ENCODE assay signal across 8 cellular contexts in genomic region chr9:85258823-85259370, GRCh38.
DNase-seq lines count a peak whose midpoint lies in the region; ATAC-seq and TF ChIP-seq lines count a peak whose summit lies in the region.

No MANE protein-coding gene starts in this region.

- H3K4me3 Mint-ChIP-seq in nephron progenitor cell: no peak overlapping the region

- DNase-seq in Caki2 (ENCODE audit: low read depth) (peak; percentile 62), HuH-7.5 (ENCODE audit: low spot score) (peak; percentile 16), RPMI7951 (ENCODE audit: low read depth) (peak; percentile 39), fibroblast of gingiva (ENCODE audit: low read depth) (peak; percentile 76), nephron progenitor cell (peak; percentile 69), NCI-H774 (lab: John Stamatoyannopoulos, UW) (no peak), NCI-H524 treated with DMSO at 0.1 percent for 48 hours (lab: John Stamatoyannopoulos, UW) (no peak)

- H3K27me3 Mint-ChIP-seq in nephron progenitor cell (ENCODE audit: low read depth, poor library complexity): peaks cover 6% of the 10 kb centered on the region

- in situ Hi-C loops in Caki2 (cut with HindIII; ENCODE audit: low pct_unique_long_range_greater_than_20kb, low sequenced_read_pairs): no loop called here

- peaks cover 44% of the 10 kb centered on the region for H3K9me3 Mint-ChIP-seq in nephron progenitor cell

- TF ChIP-seq CTCF in nephron progenitor cell (IDR thresholded peaks at IDR 0.05): peak; percentile 74

- peak overlapping the region; percentile 66 for H3K27ac Mint-ChIP-seq in nephron progenitor cell

- H3K36me3 Mint-ChIP-seq in nephron progenitor cell (ENCODE audit: low read depth): peaks cover 28% of the 10 kb centered on the region

- peaks cover 34% of the 10 kb centered on the region for H3K4me1 Mint-ChIP-seq in nephron progenitor cell

- peak; percentile 87 for ATAC-seq in GM18868 (IDR thresholded peaks at IDR 0.05; ENCODE audit: unreplicated experiment)

Comparison
In these comparisons a context has a peak if more than half of its experiments do, and no peak if none do; other contexts are left out.
1. DNase-seq: peak in Caki2 (single experiment), HuH-7.5 (single experiment), RPMI7951 (single experiment), fibroblast of gingiva (single experiment) and nephron progenitor cell (single experiment); none in NCI-H774 (single experiment) and NCI-H524 treated with DMSO at 0.1 percent for 48 hours (single experiment).